In the genomic region with DNA sequence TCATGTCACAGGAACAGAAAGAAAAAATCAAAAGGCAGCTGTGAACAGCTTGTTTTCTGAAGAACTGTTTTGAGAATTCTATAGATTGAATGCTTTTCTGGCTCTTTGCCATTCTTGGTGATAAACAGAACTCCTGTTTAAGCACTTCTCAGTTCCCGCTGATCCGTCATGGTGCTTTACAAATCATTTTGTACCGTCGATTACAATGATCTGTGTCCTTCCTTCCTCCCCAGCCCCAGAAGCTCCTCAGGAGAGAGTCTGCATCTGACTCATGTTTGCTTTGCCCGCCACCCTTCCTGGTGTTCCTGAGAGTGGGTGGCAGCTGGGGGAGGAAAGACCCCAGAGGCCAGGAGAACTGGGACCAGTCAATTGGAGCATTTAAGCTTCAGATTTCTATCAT, we compare ENCODE assay signal across 1 cellular context.
TF ChIP-seq lines count a peak whose summit lies in the region.

No MANE protein-coding gene starts in this region.

TF ChIP-seq in SK-N-SH, 30 proteins besides CTCF, POLR2A, EP300 and RAD21 (continued from another document):
- TF ChIP-seq, protein P1, sequence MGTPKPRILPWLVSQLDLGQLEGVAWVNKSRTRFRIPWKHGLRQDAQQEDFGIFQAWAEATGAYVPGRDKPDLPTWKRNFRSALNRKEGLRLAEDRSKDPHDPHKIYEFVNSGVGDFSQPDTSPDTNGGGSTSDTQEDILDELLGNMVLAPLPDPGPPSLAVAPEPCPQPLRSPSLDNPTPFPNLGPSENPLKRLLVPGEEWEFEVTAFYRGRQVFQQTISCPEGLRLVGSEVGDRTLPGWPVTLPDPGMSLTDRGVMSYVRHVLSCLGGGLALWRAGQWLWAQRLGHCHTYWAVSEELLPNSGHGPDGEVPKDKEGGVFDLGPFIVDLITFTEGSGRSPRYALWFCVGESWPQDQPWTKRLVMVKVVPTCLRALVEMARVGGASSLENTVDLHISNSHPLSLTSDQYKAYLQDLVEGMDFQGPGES (IDR thresholded peaks at IDR 0.05; ENCODE audit: low read depth, low read length): no peak
- no peak for TF ChIP-seq YY1 (IDR thresholded peaks at IDR 0.05; ENCODE audit: low read depth)
- TF ChIP-seq JUND (IDR thresholded peaks at IDR 0.05): no peak
TF ChIP-seq in SK-N-SH: peak in this region for 0.
